18 cellular contexts compared by ENCODE assay signal in genomic region chr7:74106846-74107245, GRCh38.
"Had no signal": no experiment of that assay in that cellular context is flagged by ENCODE, and none has a peak within 500 bp of the region (broad histone marks: within the 10 kb centered on the region; RNA-seq: fewer than 3 reads in every experiment).

No MANE protein-coding gene starts in this region.

- H3K27me3 Mint-ChIP-seq: effector memory CD8-positive, alpha-beta T cell; naive thymus-derived CD8-positive, alpha-beta T cell; stimulated activated naive B cell treated with anti-CD40 and anti-IgM and Interleukin-4, amounts not matched to agents 10 μg/mL and 1 μg/mL and 100 μg/mL, for 72 hours; stimulated activated naive CD8-positive, alpha-beta T cell treated with anti-CD3 and anti-CD28 coated beads, Interleukin-15, Interleukin-2, amounts not matched to agents 100 ng/mL and 50 ng/mL, for 24 hours had no signal

- H3K4me3 Mint-ChIP-seq: effector memory CD8-positive, alpha-beta T cell; naive thymus-derived CD8-positive, alpha-beta T cell; stimulated activated naive B cell treated with anti-CD40 and anti-IgM and Interleukin-4, amounts not matched to agents 10 μg/mL and 1 μg/mL and 100 μg/mL, for 72 hours; stimulated activated naive CD8-positive, alpha-beta T cell treated with anti-CD3 and anti-CD28 coated beads, Interleukin-15, Interleukin-2, amounts not matched to agents 100 ng/mL and 50 ng/mL, for 24 hours had no signal

- ATAC-seq: effector memory CD8-positive, alpha-beta T cell; left ventricle myocardium superior; naive thymus-derived CD8-positive, alpha-beta T cell; stimulated activated naive B cell treated with anti-CD40 and anti-IgM and Interleukin-4, amounts not matched to agents 10 μg/mL and 1 μg/mL and 100 μg/mL, for 72 hours had no signal

- H3K9me3 ChIP-seq: esophagus squamous epithelium, lower lobe of right lung, prostate gland, right atrium auricular region, sigmoid colon, transverse colon, vagina had no signal

- DNase-seq: cortex of kidney; effector memory CD8-positive, alpha-beta T cell; erythroblast; esophagus squamous epithelium; foreskin melanocyte; glutamatergic neuron; left ventricle myocardium superior; lower lobe of right lung; naive thymus-derived CD8-positive, alpha-beta T cell; sigmoid colon; stimulated activated CD4-positive, alpha-beta T cell treated with anti-CD3 and anti-CD28 coated beads, Interleukin-2, amount 100 ng/mL, for 24 hours; stimulated activated CD4-positive, alpha-beta T cell treated with anti-CD3 and anti-CD28 coated beads, Interleukin-4, amount 100 ng/mL, for 24 hours; stimulated activated naive B cell treated with anti-CD40 and anti-IgM and Interleukin-4, amounts not matched to agents 10 μg/mL and 1 μg/mL and 100 μg/mL, for 72 hours; transverse colon had no signal

- H3K9me3 Mint-ChIP-seq: effector memory CD8-positive, alpha-beta T cell; naive thymus-derived CD8-positive, alpha-beta T cell; stimulated activated naive B cell treated with anti-CD40 and anti-IgM and Interleukin-4, amounts not matched to agents 10 μg/mL and 1 μg/mL and 100 μg/mL, for 72 hours; stimulated activated naive CD8-positive, alpha-beta T cell treated with anti-CD3 and anti-CD28 coated beads, Interleukin-15, Interleukin-2, amounts not matched to agents 100 ng/mL and 50 ng/mL, for 24 hours had no signal

- H3K4me3 ChIP-seq: esophagus squamous epithelium, lower lobe of right lung, prostate gland, right atrium auricular region, sigmoid colon, transverse colon, vagina had no signal

- H3K27me3 ChIP-seq: esophagus squamous epithelium, right atrium auricular region, sigmoid colon, transverse colon, vagina had no signal

- H3K4me1 ChIP-seq: lower lobe of right lung, prostate gland, right atrium auricular region, sigmoid colon, transverse colon, vagina had no signal

- H3K27ac ChIP-seq: esophagus squamous epithelium, lower lobe of right lung, prostate gland, right atrium auricular region, sigmoid colon, transverse colon, vagina had no signal

- H3K4me1 Mint-ChIP-seq: naive thymus-derived CD8-positive, alpha-beta T cell; stimulated activated naive B cell treated with anti-CD40 and anti-IgM and Interleukin-4, amounts not matched to agents 10 μg/mL and 1 μg/mL and 100 μg/mL, for 72 hours had no signal

- H3K27ac Mint-ChIP-seq: effector memory CD8-positive, alpha-beta T cell; stimulated activated naive B cell treated with anti-CD40 and anti-IgM and Interleukin-4, amounts not matched to agents 10 μg/mL and 1 μg/mL and 100 μg/mL, for 72 hours; stimulated activated naive CD8-positive, alpha-beta T cell treated with anti-CD3 and anti-CD28 coated beads, Interleukin-15, Interleukin-2, amounts not matched to agents 100 ng/mL and 50 ng/mL, for 24 hours had no signal
